ENCODE assay signal across 16 cellular contexts in genomic region chr21:46021978-46022544, GRCh38. TPM values are rescaled to one million over a fixed set of nuclear protein-coding genes. Genes with fewer than 3 reads are reported as not detected.
DNase-seq lines count a peak whose midpoint lies in the region; ATAC-seq and TF ChIP-seq lines count a peak whose summit lies in the region.
"Had no signal": no experiment of that assay in that cellular context is flagged by ENCODE, and none has a peak within 500 bp of the region (broad histone marks: within the 10 kb centered on the region; RNA-seq: fewer than 3 reads in every experiment).

No MANE protein-coding gene starts in this region.

- no peak for TF ChIP-seq POLR2A in uterus (IDR thresholded peaks at IDR 0.05)

- no peak overlapping the region for H3K4me3 Mint-ChIP-seq in activated naive CD4-positive, alpha-beta T cell treated with anti-CD3 and anti-CD28 coated beads, Interleukin-2, amount 10 ng/mL, durations not matched to agents 7 days and 5 days
- no peak overlapping the region for H3K4me3 Mint-ChIP-seq in natural killer cell treated with Interleukin-12 subunit alpha and Interleukin-12 subunit beta and Interleukin-15 and Interleukin-18, amount 100 ng/mL, for 72 hours
- H3K4me3 Mint-ChIP-seq: activated naive CD4-positive, alpha-beta T cell treated with anti-CD3 and anti-CD28 coated beads for 36 hours; T-helper 2 cell treated with Interferon-gamma antibody and Interleukin-4, amounts not matched to agents 5 μg/mL and 100 μg/mL, for 36 hours had no signal

- no peaks in the 10 kb centered on the region for H3K9me3 Mint-ChIP-seq in activated naive CD4-positive, alpha-beta T cell treated with anti-CD3 and anti-CD28 coated beads, Interleukin-2, amount 10 ng/mL, durations not matched to agents 7 days and 5 days
- H3K9me3 Mint-ChIP-seq in natural killer cell treated with Interleukin-12 subunit alpha and Interleukin-12 subunit beta and Interleukin-15 and Interleukin-18, amount 100 ng/mL, for 72 hours: no peaks in the 10 kb centered on the region
- H3K9me3 Mint-ChIP-seq: activated naive CD4-positive, alpha-beta T cell treated with anti-CD3 and anti-CD28 coated beads for 36 hours; T-helper 2 cell treated with Interferon-gamma antibody and Interleukin-4, amounts not matched to agents 5 μg/mL and 100 μg/mL, for 36 hours had no signal

- CTCF ChIA-PET in activated naive CD4-positive, alpha-beta T cell treated with anti-CD3 and anti-CD28 coated beads, Interleukin-2, amount 10 ng/mL, durations not matched to agents 7 days and 5 days (lab: Charles Lee): no interaction called here

- TF ChIP-seq CTCF in fibroblast of villous mesenchyme (IDR thresholded peaks at IDR 0.05; ENCODE audit: insufficient read depth, low read depth, low read length) (no peak), uterus (IDR thresholded peaks at IDR 0.05) (no peak)

- H3K27ac Mint-ChIP-seq in activated naive CD4-positive, alpha-beta T cell treated with anti-CD3 and anti-CD28 coated beads, Interleukin-2, amount 10 ng/mL, durations not matched to agents 7 days and 5 days: no peak overlapping the region
- H3K27ac Mint-ChIP-seq in natural killer cell treated with Interleukin-12 subunit alpha and Interleukin-12 subunit beta and Interleukin-15 and Interleukin-18, amount 100 ng/mL, for 72 hours: no peak overlapping the region
- H3K27ac Mint-ChIP-seq: activated naive CD4-positive, alpha-beta T cell treated with anti-CD3 and anti-CD28 coated beads for 36 hours; T-helper 2 cell treated with Interferon-gamma antibody and Interleukin-4, amounts not matched to agents 5 μg/mL and 100 μg/mL, for 36 hours had no signal

- H3K27ac ChIP-seq in muscle layer of duodenum (ENCODE audit: low read length) (peak overlapping the region; percentile 80), uterus (peak overlapping the region; percentile 79 to 86)
- H3K27ac ChIP-seq: neutrophil had no signal

- no peaks in the 10 kb centered on the region for H3K27me3 ChIP-seq in muscle layer of duodenum (ENCODE audit: low read depth, low read length)
- no peaks in the 10 kb centered on the region for H3K27me3 ChIP-seq in uterus

- H3K4me1 ChIP-seq in muscle layer of duodenum (ENCODE audit: control insufficient read depth in 1 of 2, insufficient read depth in 2 of 2, low read length in 2 of 2): peaks cover 11 to 15% of the 10 kb centered on the region in 2 donors
- H3K4me1 ChIP-seq in uterus: peaks cover 0 to 33% of the 10 kb centered on the region in 2 donors

- no peak for ATAC-seq in natural killer cell treated with Interleukin-12 subunit alpha and Interleukin-12 subunit beta and Interleukin-15 and Interleukin-18, amount 100 ng/mL, for 72 hours

- H3K36me3 ChIP-seq in muscle layer of duodenum (ENCODE audit: control insufficient read depth in 1 of 2, insufficient read depth in 2 of 2, low read length in 2 of 2) (no peaks in the 10 kb centered on the region), uterus (no peaks in the 10 kb centered on the region)
- H3K36me3 ChIP-seq: neutrophil had no signal

- H3K36me3 Mint-ChIP-seq in activated naive CD4-positive, alpha-beta T cell treated with anti-CD3 and anti-CD28 coated beads, Interleukin-2, amount 10 ng/mL, durations not matched to agents 7 days and 5 days: no peaks in the 10 kb centered on the region
- H3K36me3 Mint-ChIP-seq in natural killer cell treated with Interleukin-12 subunit alpha and Interleukin-12 subunit beta and Interleukin-15 and Interleukin-18, amount 100 ng/mL, for 72 hours: no peaks in the 10 kb centered on the region

- no peaks in the 10 kb centered on the region for H3K4me1 Mint-ChIP-seq in activated naive CD4-positive, alpha-beta T cell treated with anti-CD3 and anti-CD28 coated beads, Interleukin-2, amount 10 ng/mL, durations not matched to agents 7 days and 5 days
- no peaks in the 10 kb centered on the region for H3K4me1 Mint-ChIP-seq in natural killer cell treated with Interleukin-12 subunit alpha and Interleukin-12 subunit beta and Interleukin-15 and Interleukin-18, amount 100 ng/mL, for 72 hours (ENCODE audit: low read depth in 2 of 2)

- DNase-seq in activated naive CD4-positive, alpha-beta T cell treated with anti-CD3 and anti-CD28 coated beads, Interleukin-2, amount 10 ng/mL, durations not matched to agents 7 days and 5 days: peak; percentile 4
- no peak for DNase-seq in activated naive CD4-positive, alpha-beta T cell (lab: John Stamatoyannopoulos, UW)
- DNase-seq in fibroblast of villous mesenchyme (ENCODE audit: low read depth) (peak; percentile 95), uterus (peak; percentile 65 to 73), NCI-H2081 treated with DMSO at 0.1 percent for 48 hours (lab: John Stamatoyannopoulos, UW) (no peak), cerebellum (ENCODE audit: low spot score) (no peak)
- no peak for DNase-seq in natural killer cell treated with Interleukin-12 subunit alpha and Interleukin-12 subunit beta and Interleukin-15 and Interleukin-18, amount 100 ng/mL, for 72 hours (ENCODE audit: low spot score)
- DNase-seq: activated CD4-positive, alpha-beta T cell treated with anti-CD3 and anti-CD28 coated beads, Interleukin-2, amount 50 U/mL, for 48 hours; activated naive CD4-positive, alpha-beta T cell treated with anti-CD3 and anti-CD28 coated beads for 36 hours; kidney glomerular epithelial cell; NCI-H1105 treated with DMSO at 0.1 percent for 48 hours; NCI-H524 treated with DMSO at 0.1 percent for 48 hours; stimulated activated CD8-positive, alpha-beta memory T cell treated with anti-CD3 and anti-CD28 coated beads, Interleukin-4, amount 100 ng/mL, for 48 hours had no signal

- H3K9me3 ChIP-seq in muscle layer of duodenum (ENCODE audit: control insufficient read depth in 1 of 2, low read length in 2 of 2): no peaks in the 10 kb centered on the region
- H3K9me3 ChIP-seq in uterus: no peaks in the 10 kb centered on the region
- H3K9me3 ChIP-seq: neutrophil had no signal

- H3K4me3 ChIP-seq in fibroblast of villous mesenchyme (ENCODE audit: low read depth, low read length): no peak overlapping the region
- H3K4me3 ChIP-seq in muscle layer of duodenum (ENCODE audit: low read depth in 1 of 2, low read length in 2 of 2): peak overlapping the region in 1 of 2 donors; percentile 45
- H3K4me3 ChIP-seq in uterus: no peak overlapping the region

- peaks cover 22% of the 10 kb centered on the region for H3K27me3 Mint-ChIP-seq in activated naive CD4-positive, alpha-beta T cell treated with anti-CD3 and anti-CD28 coated beads, Interleukin-2, amount 10 ng/mL, durations not matched to agents 7 days and 5 days
- peaks cover 23 to 60% of the 10 kb centered on the region in 2 donors for H3K27me3 Mint-ChIP-seq in natural killer cell treated with Interleukin-12 subunit alpha and Interleukin-12 subunit beta and Interleukin-15 and Interleukin-18, amount 100 ng/mL, for 72 hours

- intact Hi-C loops in uterus (cut with DNase I; ENCODE audit: low total_unique reads): no loop called here

RNA-seq across cellular contexts. Expression of gene COL6A1, which starts 40.5 kb away (rescaled TPM):
- total RNA-seq in fibroblast of villous mesenchyme (538 and 819 TPM in 2 replicates), uterus (1,000 to 10,000 TPM in 1 of 4 donors, 100 to 1,000 TPM in 3; 621 to 1,160 (median 804) TPM), cerebellum (88.8 TPM)
- not detected for total RNA-seq in natural killer cell treated with Interleukin-12 subunit alpha and Interleukin-12 subunit beta and Interleukin-15 and Interleukin-18, amount 100 ng/mL, for 72 hours

Comparison
In these comparisons a context has a peak if more than half of its experiments do, and no peak if none do; other contexts are left out.
1. DNase-seq: peak in activated naive CD4-positive, alpha-beta T cell treated with anti-CD3 and anti-CD28 coated beads, Interleukin-2, amount 10 ng/mL, durations not matched to agents 7 days and 5 days (single experiment), fibroblast of villous mesenchyme (single experiment) and uterus (2 of 2); none in activated naive CD4-positive, alpha-beta T cell (0 of 4), NCI-H2081 treated with DMSO at 0.1 percent for 48 hours (single experiment), natural killer cell treated with Interleukin-12 subunit alpha and Interleukin-12 subunit beta and Interleukin-15 and Interleukin-18, amount 100 ng/mL, for 72 hours (single experiment) and cerebellum (single experiment).
2. RNA of gene COL6A1, which starts 40.5 kb away (total RNA-seq): 621 to 1,160 TPM in uterus, 538 to 819 TPM in fibroblast of villous mesenchyme and 88.8 TPM in cerebellum (single experiment); not detected in natural killer cell treated with Interleukin-12 subunit alpha and Interleukin-12 subunit beta and Interleukin-15 and Interleukin-18, amount 100 ng/mL, for 72 hours; every median in the first group is over 10 times any median in the second.